In genomic region chr15:90035835-90036220, GRCh38 we compare ENCODE assay signal across 9 cellular contexts. TPM values are rescaled to one million over a fixed set of nuclear protein-coding genes. Genes with fewer than 3 reads are reported as not detected.
DNase-seq lines count a peak whose midpoint lies in the region; ATAC-seq, FAIRE-seq and TF ChIP-seq lines count a peak whose summit lies in the region.
"Had no signal": no experiment of that assay in that cellular context is flagged by ENCODE, and none has a peak within 500 bp of the region (broad histone marks: within the 10 kb centered on the region; RNA-seq: fewer than 3 reads in every experiment).

No MANE protein-coding gene starts in this region.

- no peak for DNase-seq in activated CD4-positive, alpha-beta T cell treated with anti-CD3 and anti-CD28 coated beads for 36 hours
- DNase-seq in activated CD4-positive, alpha-beta T cell treated with anti-CD3 and anti-CD28 coated beads, Interleukin-2, amount 50 U/mL, for 4 hours = no peak
- DNase-seq in HepG2 (ENCODE audit: low spot score) (no peak), GM13977 (ENCODE audit: low spot score) (no peak), NCI-H187 (lab: John Stamatoyannopoulos, UW) (no peak), RCC 7860 (ENCODE audit: low spot score) (no peak)

- CTCF ChIA-PET in activated CD4-positive, alpha-beta T cell treated with anti-CD3 and anti-CD28 coated beads for 36 hours (lab: Charles Lee) = interaction anchor here (1.0 kb wide), 1 partner anchor 19 kb away, joined by 3 read pairs; no protein-coding TSS in a partner anchor
- CTCF ChIA-PET in HepG2 (lab: Yijun Ruan, JAX; ENCODE audit: low intra/inter-chr PET ratio, low total read pairs) = no interaction called here

- H3K36me3 ChIP-seq in HepG2 (replicated peaks in 1 of 2; ENCODE audit: control insufficient read depth in 1 of 2, insufficient read depth in 2 of 2, low read length in 2 of 2) (no peaks in the 10 kb centered on the region; a peak in 2 of 5 replicates), subcutaneous abdominal adipose tissue (ENCODE audit: control insufficient read depth in 5 of 5, insufficient read depth in 5 of 5, low read length in 5 of 5) (no peaks in the 10 kb centered on the region)

- TF ChIP-seq EP300 in HepG2 (IDR thresholded peaks at IDR 0.05; ENCODE audit: low read depth in 2 of 2, low read length in 2 of 2) = no peak
- TF ChIP-seq EP300 in HepG2 (CRISPR knock-in tag; IDR thresholded peaks at IDR 0.05; ENCODE audit: borderline replicate concordance) = 0 out of 2 replicates have a peak, but pooled peaks have one; percentile 4

- no peak overlapping the region for H3K4me3 ChIP-seq in HepG2 (replicated peaks in 1 of 3; ENCODE audit: insufficient read depth in 1 of 3, low read depth in 2 of 3, low read length in 3 of 3)
- H3K4me3 ChIP-seq in subcutaneous abdominal adipose tissue (ENCODE audit: low read depth in 1 of 5, low read length in 5 of 5) = no peak overlapping the region

- H3K9me3 Mint-ChIP-seq in activated CD4-positive, alpha-beta T cell treated with anti-CD3 and anti-CD28 coated beads for 36 hours (ENCODE audit: low read depth) = no peaks in the 10 kb centered on the region
- no peaks in the 10 kb centered on the region for H3K9me3 Mint-ChIP-seq in activated T-helper 17 cell treated with anti-CD3 and anti-CD28 coated beads, Interleukin-2, amount 50 U/mL, for 72 hours

- H3K4me1 ChIP-seq in HepG2 (ENCODE audit: insufficient read depth, low read length) (peaks cover 82% of the 10 kb centered on the region), subcutaneous abdominal adipose tissue (ENCODE audit: control insufficient read depth in 5 of 5, insufficient read depth in 5 of 5, low read length in 5 of 5) (peaks cover 15 to 75% (median 69%) of the 10 kb centered on the region in 5 donors)

- H3K79me2 ChIP-seq in HepG2 (ENCODE audit: insufficient read depth, low read length) = peaks cover 35% of the 10 kb centered on the region

- no TSS peak for BruUV-seq in HepG2 (replicated peaks; lab: Mats Ljungman, UMichigan)

- peaks cover 89% of the 10 kb centered on the region for H3K4me1 Mint-ChIP-seq in activated CD4-positive, alpha-beta T cell treated with anti-CD3 and anti-CD28 coated beads for 36 hours
- H3K4me1 Mint-ChIP-seq in activated T-helper 17 cell treated with anti-CD3 and anti-CD28 coated beads, Interleukin-2, amount 50 U/mL, for 72 hours = peaks cover 54% of the 10 kb centered on the region

- POLR2A ChIA-PET in activated CD4-positive, alpha-beta T cell treated with anti-CD3 and anti-CD28 coated beads for 36 hours (lab: Charles Lee) = no interaction called here
- POLR2A ChIA-PET in HepG2 (lab: Yijun Ruan, JAX) = interaction anchor here (1.0 to 5.1 kb wide), 4 partner anchors 19 to 142 kb away, joined by 3 to 41 read pairs (median 6); partner anchors contain the start of genes AP3S2 and ZNF710

- peaks cover 11% of the 10 kb centered on the region for H3K36me3 Mint-ChIP-seq in activated CD4-positive, alpha-beta T cell treated with anti-CD3 and anti-CD28 coated beads for 36 hours (ENCODE audit: low read depth)
- no peaks in the 10 kb centered on the region for H3K36me3 Mint-ChIP-seq in activated T-helper 17 cell treated with anti-CD3 and anti-CD28 coated beads, Interleukin-2, amount 50 U/mL, for 72 hours (ENCODE audit: low read depth)

- TF ChIP-seq CTCF in HepG2 (CRISPR knock-in tag; IDR thresholded peaks at IDR 0.05) (no peak), GM13977 (IDR thresholded peaks at IDR 0.05; ENCODE audit: extremely low read depth, insufficient read depth, missing control alignments) (no peak)

- no peak overlapping the region for H3K4me3 Mint-ChIP-seq in activated CD4-positive, alpha-beta T cell treated with anti-CD3 and anti-CD28 coated beads for 36 hours
- peak overlapping the region; percentile 38 for H3K4me3 Mint-ChIP-seq in activated T-helper 17 cell treated with anti-CD3 and anti-CD28 coated beads, Interleukin-2, amount 50 U/mL, for 72 hours

- whole genome bisulfite sequencing in HepG2 (ENCODE audit: low lambda C conversion rate) = 84% methylated on average over 9 of the region's 9 CpGs

- no peak for TF ChIP-seq POLR2A in HepG2 (IDR thresholded peaks at IDR 0.05; ENCODE audit: insufficient read depth in 1 of 2, low read depth in 2 of 2, low read length in 2 of 2)

- no peaks in the 10 kb centered on the region for H3K27me3 Mint-ChIP-seq in activated CD4-positive, alpha-beta T cell treated with anti-CD3 and anti-CD28 coated beads for 36 hours
- H3K27me3 Mint-ChIP-seq in activated T-helper 17 cell treated with anti-CD3 and anti-CD28 coated beads, Interleukin-2, amount 50 U/mL, for 72 hours = no peaks in the 10 kb centered on the region

- H3K9me3 ChIP-seq in HepG2 (ENCODE audit: low read length) (no peaks in the 10 kb centered on the region), subcutaneous abdominal adipose tissue (ENCODE audit: control insufficient read depth in 5 of 5, low read length in 5 of 5) (no peaks in the 10 kb centered on the region)

- peaks cover 4% of the 10 kb centered on the region; the same call in 1 of the 2 replicates for H4K20me1 ChIP-seq in HepG2 (ENCODE audit: insufficient read depth, low read length)

- H3K27me3 ChIP-seq in HepG2 (ENCODE audit: control insufficient read depth in 1 of 2, insufficient read depth in 2 of 2, low read length in 2 of 2) = no peaks in the 10 kb centered on the region
- H3K27me3 ChIP-seq in subcutaneous abdominal adipose tissue (ENCODE audit: control insufficient read depth in 5 of 5, insufficient read depth in 4 of 5, low read length in 5 of 5) = peaks cover 0 to 2% (median 0%) of the 10 kb centered on the region in 5 donors

- no peak overlapping the region for H3K9ac ChIP-seq in HepG2 (ENCODE audit: insufficient read depth, low read depth, low read length)
- H3K9ac ChIP-seq in subcutaneous abdominal adipose tissue (ENCODE audit: low read length in 5 of 5) = peak overlapping the region in 1 of 5 donors; percentile 39

- H3K27ac ChIP-seq in HepG2 (ENCODE audit: extremely low read length, insufficient read depth, low read length) = peak overlapping the region; percentile 52
- peak overlapping the region; percentile 54 for H3K27ac ChIP-seq in subcutaneous abdominal adipose tissue (ENCODE audit: low read depth, low read length)

- ATAC-seq in activated CD4-positive, alpha-beta T cell treated with anti-CD3 and anti-CD28 coated beads for 36 hours = no peak
- ATAC-seq in activated T-helper 17 cell treated with anti-CD3 and anti-CD28 coated beads, Interleukin-2, amount 50 U/mL, for 72 hours (replicated peaks) = no peak
- no peak; the same call in 2 of the 3 replicates for ATAC-seq in HepG2

- no peak for TF ChIP-seq RAD21 in HepG2 (CRISPR knock-in tag; IDR thresholded peaks at IDR 0.05)

- no peak overlapping the region for H2AFZ ChIP-seq in HepG2 (ENCODE audit: low read length)

- H3K27ac Mint-ChIP-seq in activated CD4-positive, alpha-beta T cell treated with anti-CD3 and anti-CD28 coated beads for 36 hours = peak overlapping the region; percentile 82
- H3K27ac Mint-ChIP-seq in activated T-helper 17 cell treated with anti-CD3 and anti-CD28 coated beads, Interleukin-2, amount 50 U/mL, for 72 hours = peak overlapping the region; percentile 51

- no peak for FAIRE-seq in HepG2 (lab: Jason Lieb, UNC)
- no peak for FAIRE-seq in RCC 7860 (lab: Jason Lieb, UNC)
- FAIRE-seq: frontal cortex had no signal

- in situ Hi-C loops in HepG2 (cut with HindIII; ENCODE audit: extremely low pct_ligation_motif_present, low pct_unique_long_range_greater_than_20kb) = no loop called here
- in situ Hi-C loops in GM13977 (cut with MboI; ENCODE audit: low pct_unique_long_range_greater_than_20kb, low sequenced_read_pairs, unreplicated experiment) = no loop called here

- intact Hi-C loops in activated CD4-positive, alpha-beta T cell treated with anti-CD3 and anti-CD28 coated beads for 36 hours (cut with DNase I, micrococcal nuclease) = loop anchor here in 1 of 2 experiments (10.0 kb wide), 1 partner anchor 369 kb away; no protein-coding TSS in a partner anchor
- intact Hi-C loops in HepG2 (cut with micrococcal nuclease; ENCODE audit: unreplicated experiment) = loop anchor here (5.0 kb wide), 1 partner anchor 34 kb away; the partner anchor contains the start of gene ZNF710

- H3K4me2 ChIP-seq in HepG2 (ENCODE audit: low read depth, low read length) = no peak overlapping the region

TF ChIP-seq in HepG2, 621 proteins besides CTCF, POLR2A, EP300 and RAD21 (continues in another document):
- TF ChIP-seq MYC (CRISPR knock-in tag; IDR thresholded peaks at IDR 0.05; ENCODE audit: borderline replicate concordance) (0 out of 2 replicates have a peak, but pooled peaks have one; percentile 8), HIVEP1 (CRISPR knock-in tag; IDR thresholded peaks at IDR 0.05) (no peak), GTF2F1 (IDR thresholded peaks at IDR 0.05; ENCODE audit: low read length) (no peak), ZNF337 (CRISPR knock-in tag; IDR thresholded peaks at IDR 0.05; ENCODE audit: borderline replicate concordance, low read depth) (0 out of 2 replicates have a peak, but pooled peaks have one; percentile 2), ZMYM2 (CRISPR knock-in tag; IDR thresholded peaks at IDR 0.05) (0 out of 2 replicates have a peak, but pooled peaks have one; percentile 7)

RNA-seq across cellular contexts. Expression of gene ZNF710, which starts 34.7 kb away (rescaled TPM):
- total RNA-seq in activated CD4-positive, alpha-beta T cell treated with anti-CD3 and anti-CD28 coated beads for 36 hours = 10 to 100 TPM; 22.8 to 34.9 TPM
- 10 to 100 TPM; 12.2 to 15.4 TPM for total RNA-seq in activated T-helper 17 cell treated with anti-CD3 and anti-CD28 coated beads, Interleukin-2, amount 50 U/mL, for 72 hours
- total RNA-seq in HepG2 (2016; rRNA removed; fragmentation: Illumina TruSeq; extraction: Trizol) = 15.0 and 20.6 TPM in 2 replicates
- 7.6 and 7.9 TPM in 2 replicates for total RNA-seq in HepG2 (2016; cell fraction: cytosol; rRNA removed; fragmentation: Illumina TruSeq; extraction: Trizol; ENCODE audit: low read depth)
- 12.0 and 18.4 TPM in 2 replicates for total RNA-seq in HepG2 (2016; cell fraction: insoluble cytoplasmic fraction; rRNA removed; fragmentation: Illumina TruSeq; extraction: Trizol)
- total RNA-seq in HepG2 (2016; cell fraction: membrane; rRNA removed; fragmentation: Illumina TruSeq; extraction: Trizol) = 15.9 and 16.0 TPM in 2 replicates
- total RNA-seq in HepG2 (2016; cell fraction: nucleus; rRNA removed; fragmentation: Illumina TruSeq; extraction: Trizol) = 9.6 and 12.6 TPM in 2 replicates
- polyA plus RNA-seq in HepG2 (2011; rRNA removed) = 4.7 and 5.8 TPM in 2 replicates
- 4.2 and 5.3 TPM in 2 replicates for polyA plus RNA-seq in HepG2 (2011; cell fraction: cytosol; rRNA removed)
- polyA plus RNA-seq in HepG2 (2011; cell fraction: nucleus; rRNA removed) = 9.8 and 12.1 TPM in 2 replicates
- polyA plus RNA-seq in HepG2 (2012) = 18.0 and 18.4 TPM in 2 replicates
- polyA plus RNA-seq in HepG2 (2016; cell fraction: cytosol; fragmentation: Illumina TruSeq; extraction: Trizol; ENCODE audit: low read depth) = 4.1 and 5.2 TPM in 2 replicates
- polyA plus RNA-seq in HepG2 (2016; cell fraction: insoluble cytoplasmic fraction; fragmentation: Illumina TruSeq; extraction: Trizol; ENCODE audit: low read depth) = 18.4 and 27.3 TPM in 2 replicates
- polyA plus RNA-seq in HepG2 (2016; cell fraction: membrane; fragmentation: Illumina TruSeq; extraction: Trizol; ENCODE audit: low read depth) = 13.8 and 17.5 TPM in 2 replicates
- polyA plus RNA-seq in HepG2 (2016; cell fraction: nucleus; fragmentation: Illumina TruSeq; extraction: Trizol; ENCODE audit: insufficient read depth, low read depth) = 30.8 and 43.0 TPM in 2 replicates
- polyA minus RNA-seq in HepG2 (2011; rRNA and poly(A)+ RNA removed; ENCODE audit: low replicate concordance) = 14.3 and 17.4 TPM in 2 replicates
- polyA minus RNA-seq in HepG2 (2011; cell fraction: cytosol; rRNA and poly(A)+ RNA removed) = 7.8 and 14.2 TPM in 2 replicates
- polyA minus RNA-seq in HepG2 (2011; cell fraction: nucleus; rRNA and poly(A)+ RNA removed) = 5.2 and 7.0 TPM in 2 replicates
